25 cellular contexts compared by ENCODE assay signal in the genomic region with DNA sequence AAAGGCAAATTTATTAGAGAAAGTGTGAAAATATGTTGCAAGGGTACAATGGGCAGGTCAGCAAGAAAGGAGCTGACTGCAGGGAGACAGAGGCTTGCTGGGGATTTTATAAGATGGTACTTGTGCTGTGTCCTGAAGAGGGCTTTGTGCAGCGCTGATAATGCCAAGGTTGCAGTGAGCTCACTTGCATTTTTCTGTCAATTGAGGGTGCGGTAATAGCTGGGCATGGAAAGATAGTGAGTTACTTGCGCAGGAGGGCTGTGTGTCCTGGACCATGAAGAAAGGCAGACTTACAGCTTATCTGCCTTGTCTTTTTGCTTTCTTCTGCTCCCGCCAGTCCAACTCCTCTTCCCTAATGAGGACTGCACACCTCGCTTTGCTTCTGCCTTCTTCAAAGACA.
"Had no signal": no experiment of that assay in that cellular context is flagged by ENCODE, and none has a peak within 500 bp of the region (broad histone marks: within the 10 kb centered on the region; RNA-seq: fewer than 3 reads in every experiment).

No MANE protein-coding gene starts in this region.

- H3K27me3 Mint-ChIP-seq: activated CD4-positive, alpha-beta T cell treated with anti-CD3 and anti-CD28 coated beads for 36 hours had no signal

- ATAC-seq: activated CD4-positive, alpha-beta T cell treated with anti-CD3 and anti-CD28 coated beads for 36 hours; left lobe of liver; SK-N-SH treated with all-trans-retinoic acid at 6 μM for 48 hours; stimulated activated naive CD8-positive, alpha-beta T cell treated with anti-CD3 and anti-CD28 coated beads, Interleukin-15, Interleukin-2, amounts not matched to agents 100 U/mL and 50 U/mL, for 24 hours had no signal

- H3K27me3 ChIP-seq: brain microvascular endothelial cell, colonic mucosa, tibial nerve had no signal

- H3K9me3 ChIP-seq: colonic mucosa, tibial nerve had no signal

- FAIRE-seq: frontal cortex, kidney, urothelium cell line had no signal

- H3K4me3 Mint-ChIP-seq: activated CD4-positive, alpha-beta T cell treated with anti-CD3 and anti-CD28 coated beads for 36 hours; endodermal cell; mesothelial cell of epicardium; nephron progenitor cell had no signal

- H3K4me3 ChIP-seq: colonic mucosa, lung, tibial nerve had no signal

- H3K27ac Mint-ChIP-seq: activated CD4-positive, alpha-beta T cell treated with anti-CD3 and anti-CD28 coated beads for 36 hours; endodermal cell; mesothelial cell of epicardium had no signal

- DNase-seq: activated CD4-positive, alpha-beta T cell treated with anti-CD3 and anti-CD28 coated beads for 36 hours; activated CD8-positive, alpha-beta memory T cell treated with anti-CD3 and anti-CD28 coated beads for 24 hours; activated CD8-positive, alpha-beta memory T cell treated with anti-CD3 and anti-CD28 coated beads, Interleukin-2, amount 50 U/mL, for 48 hours; activated naive CD4-positive, alpha-beta T cell treated with Interleukin-2 at 50 U/mL for 16 hours; aorta; brain microvascular endothelial cell; central memory CD4-positive, alpha-beta T cell; colonic mucosa; endodermal cell; kidney; nephron progenitor cell; occipital lobe; posterior cingulate gyrus; stimulated activated CD8-positive, alpha-beta memory T cell treated with anti-CD3 and anti-CD28 coated beads, Interleukin-4, amount 100 ng/mL, for 48 hours; stimulated activated naive CD8-positive, alpha-beta T cell treated with anti-CD3 and anti-CD28 coated beads, Interleukin-15, Interleukin-2, amounts not matched to agents 100 U/mL and 50 U/mL, for 24 hours; substantia nigra; T-helper 1 cell; T1000 had no signal

- H3K4me1 Mint-ChIP-seq: endodermal cell, nephron progenitor cell had no signal

- H3K4me1 ChIP-seq: colonic mucosa, tibial nerve had no signal

- H3K27ac ChIP-seq: brain microvascular endothelial cell, colonic mucosa, tibial nerve had no signal
